ENCODE assay signal across 8 cellular contexts in genomic region chr2:218710334-218710686, GRCh38. TPM values are rescaled to one million over a fixed set of nuclear protein-coding genes. Genes with fewer than 3 reads are reported as not detected.
A peak's percentile ranks its signal among the peaks of the same experiment; 100 is the strongest.
DNase-seq lines count a peak whose midpoint lies in the region; ATAC-seq and TF ChIP-seq lines count a peak whose summit lies in the region.

No MANE protein-coding gene starts in this region.

- peak overlapping the region in 5 of 7 donors; percentile 6 to 98 (median 63) for H3K27ac Mint-ChIP-seq in CD14-positive monocyte

- DNase-seq in CD14-positive monocyte (ENCODE audit: low spot score) (no peak), Panc1 (ENCODE audit: low read depth, low spot score) (no peak), epithelial cell of esophagus (ENCODE audit: low read depth) (no peak), G401 (ENCODE audit: low spot score) (no peak), lower leg skin (ENCODE audit: low spot score in 2 of 2) (no peak), SKM-1 (lab: John Stamatoyannopoulos, UW; ENCODE audit: unreplicated experiment) (no peak)

- intact Hi-C loops in CD14-positive monocyte (cut with micrococcal nuclease) = loop anchor here (2.0 to 5.0 kb wide), 2 partner anchors 16 to 137 kb away; no protein-coding TSS in a partner anchor
- intact Hi-C loops in Panc1 (cut with micrococcal nuclease; ENCODE audit: unreplicated experiment) = no loop called here
- intact Hi-C loops in lower leg skin (cut with DNase I; ENCODE audit: low total_unique reads) = no loop called here

- CTCF ChIA-PET in Panc1 (lab: Charles Lee) = interaction anchor here (0.6 to 1.2 kb wide), 4 partner anchors 15 to 137 kb away, joined by 4 to 12 read pairs (median 5); partner anchors contain the start of genes BCS1L and ZNF142

- peaks cover 36% of the 10 kb centered on the region for H3K4me1 Mint-ChIP-seq in CD14-positive monocyte

- WGBS in lower leg skin, 2 donors = 42 to 47% methylated on average over 14 of the region's 14 CpGs

- peak; percentile 31 for ATAC-seq in Panc1
- no peak for ATAC-seq in GM19467 (IDR thresholded peaks at IDR 0.05; ENCODE audit: unreplicated experiment)

- no peaks in the 10 kb centered on the region for H3K9me3 ChIP-seq in Panc1 (ENCODE audit: control insufficient read depth, insufficient read depth, low read depth, low read length)
- H3K9me3 ChIP-seq in neutrophil = no peaks in the 10 kb centered on the region

- no peak for TF ChIP-seq POLR2A in lower leg skin (IDR thresholded peaks at IDR 0.05)

- in situ Hi-C loops in Panc1 (cut with HindIII; ENCODE audit: low pct_unique_long_range_greater_than_20kb, low sequenced_read_pairs) = no loop called here
- in situ Hi-C loops in G401 (cut with HindIII; ENCODE audit: low sequenced_read_pairs) = no loop called here

- H3K27ac ChIP-seq in Panc1 (ENCODE audit: low read length) (peak overlapping the region; percentile 2; the same call in 1 of the 2 replicates), neutrophil (peak overlapping the region; percentile 85)

- H3K4me3 Mint-ChIP-seq in CD14-positive monocyte = peak overlapping the region; percentile 53 to 89

- POLR2A ChIA-PET in Panc1 (lab: Charles Lee) = no interaction called here

- H3K27me3 ChIP-seq in Panc1 (ENCODE audit: control insufficient read depth, insufficient read depth, low read length) = no peaks in the 10 kb centered on the region
- peaks cover 5% of the 10 kb centered on the region for H3K27me3 ChIP-seq in neutrophil

- BruUV-seq in Panc1 (replicated peaks; lab: Mats Ljungman, UMichigan) = no TSS peak

- H3K27me3 Mint-ChIP-seq in CD14-positive monocyte (ENCODE audit: low read depth in 3 of 3) = peaks cover 0 to 7% (median 0%) of the 10 kb centered on the region in 3 donors

- peaks cover 8% of the 10 kb centered on the region for H3K4me1 ChIP-seq in Panc1 (ENCODE audit: control insufficient read depth, insufficient read depth, low read length)
- peaks cover 15 to 16% of the 10 kb centered on the region in 2 experiments for H3K4me1 ChIP-seq in neutrophil (ENCODE audit: control insufficient read depth in 1 of 2, insufficient read depth in 1 of 2, low read depth in 1 of 2, low read length in 1 of 2)

- H3K9me3 Mint-ChIP-seq in CD14-positive monocyte = peaks cover 0 to 3% (median 0%) of the 10 kb centered on the region in 7 donors

- H3K4me3 ChIP-seq in Panc1 (ENCODE audit: low read depth in 2 of 2, low read length in 2 of 2) (peak overlapping the region; percentile 72 to 87), epithelial cell of esophagus (ENCODE audit: low read length) (peak overlapping the region; percentile 90), neutrophil (ENCODE audit: low read depth in 1 of 2, low read length in 1 of 2) (peak overlapping the region; percentile 75 to 86), lower leg skin (ENCODE audit: low read depth, poor library complexity, severe bottlenecking) (no peak overlapping the region)

- no peaks in the 10 kb centered on the region for H3K36me3 Mint-ChIP-seq in CD14-positive monocyte

- H3K36me3 ChIP-seq in Panc1 (ENCODE audit: control insufficient read depth, insufficient read depth, low read length) = peaks cover 4% of the 10 kb centered on the region; the same call in 1 of the 2 replicates
- H3K36me3 ChIP-seq in neutrophil = no peaks in the 10 kb centered on the region

- TF ChIP-seq CTCF in CD14-positive monocyte (IDR thresholded peaks at IDR 0.05) (no peak), Panc1 (IDR thresholded peaks at IDR 0.05) (no peak), epithelial cell of esophagus (IDR thresholded peaks at IDR 0.05; ENCODE audit: insufficient read depth, low read depth, low read length, missing control alignments) (no peak), neutrophil (IDR thresholded peaks at IDR 0.05) (no peak), lower leg skin (IDR thresholded peaks at IDR 0.05) (no peak)

RNA-seq across cellular contexts. Expression of gene TTLL4, which starts 0.3 kb away (rescaled TPM):
- polyA plus RNA-seq in CD14-positive monocyte = 10 to 100 TPM; 13.5 to 16.3 TPM
- total RNA-seq in Panc1 (2021; ENCODE audit: unreplicated experiment) = 45.6 TPM
- 23.0 TPM for polyA plus RNA-seq in Panc1 (2012; ENCODE audit: insufficient read length)
- total RNA-seq in G401 (2014; rRNA removed; shearing (Covaris generic)) = 6.3 and 9.7 TPM in 2 replicates
- 10 to 100 TPM in 3 of 4 donors, 1 to 10 TPM in 1; 4.4 to 19.4 (median 17.4) TPM for total RNA-seq in lower leg skin

RNA-seq across cellular contexts. Expression of gene STK36, which starts 38.4 kb away (rescaled TPM):
- 1 to 10 TPM; 1.3 to 3.3 TPM for polyA plus RNA-seq in CD14-positive monocyte
- 48.6 TPM for total RNA-seq in Panc1 (2021; ENCODE audit: unreplicated experiment)
- 32.4 TPM for polyA plus RNA-seq in Panc1 (2012; ENCODE audit: insufficient read length)
- total RNA-seq in G401 (2014; rRNA removed; shearing (Covaris generic)) = 14.4 and 22.9 TPM in 2 replicates
- 10 to 100 TPM in 2 of 4 donors, 1 to 10 TPM in 2; 7.4 to 21.1 (median 12.3) TPM for total RNA-seq in lower leg skin

RNA-seq across cellular contexts. Expression of gene RNF25, which starts 38.5 kb away (rescaled TPM):
- polyA plus RNA-seq in CD14-positive monocyte = 10 to 100 TPM; 10.7 to 12.9 TPM
- total RNA-seq in Panc1 (2021; ENCODE audit: unreplicated experiment) (40.4 TPM), lower leg skin (10 to 100 TPM; 21.2 to 38.2 (median 21.7) TPM)
- 62.5 TPM for polyA plus RNA-seq in Panc1 (2012; ENCODE audit: insufficient read length)
- 35.6 and 48.6 TPM in 2 replicates for total RNA-seq in G401 (2014; rRNA removed; shearing (Covaris generic))

RNA-seq across cellular contexts. Expression of gene BCS1L, which starts 50.8 kb away (rescaled TPM):
- polyA plus RNA-seq in CD14-positive monocyte = 10 to 100 TPM; 10.5 to 12.3 TPM
- total RNA-seq in Panc1 (2021; ENCODE audit: unreplicated experiment) (42.0 TPM), lower leg skin (10 to 100 TPM; 19.1 to 45.0 (median 31.5) TPM)
- 32.2 TPM for polyA plus RNA-seq in Panc1 (2012; ENCODE audit: insufficient read length)
- 19.4 and 47.4 TPM in 2 replicates for total RNA-seq in G401 (2014; rRNA removed; shearing (Covaris generic))

RNA-seq across cellular contexts. Expression of gene ZNF142, which starts 50.9 kb away (rescaled TPM):
- polyA plus RNA-seq in CD14-positive monocyte = 1 to 10 TPM in 1 of 2 donors, under 1 TPM in 1; 0.72 to 3.3 TPM
- total RNA-seq in Panc1 (2021; ENCODE audit: unreplicated experiment) (31.3 TPM), lower leg skin (10 to 100 TPM; 15.2 to 31.1 (median 20.1) TPM)
- 16.4 TPM for polyA plus RNA-seq in Panc1 (2012; ENCODE audit: insufficient read length)
- 4.4 and 6.2 TPM in 2 replicates for total RNA-seq in G401 (2014; rRNA removed; shearing (Covaris generic))

Comparison
In these comparisons a context has a peak if more than half of its experiments do, and no peak if none do; other contexts are left out.
1. intact Hi-C loops: an anchor here in CD14-positive monocyte (2.0 to 5.0 kb wide); none called in Panc1 and lower leg skin.